21 cellular contexts compared by ENCODE assay signal in the genomic region with DNA sequence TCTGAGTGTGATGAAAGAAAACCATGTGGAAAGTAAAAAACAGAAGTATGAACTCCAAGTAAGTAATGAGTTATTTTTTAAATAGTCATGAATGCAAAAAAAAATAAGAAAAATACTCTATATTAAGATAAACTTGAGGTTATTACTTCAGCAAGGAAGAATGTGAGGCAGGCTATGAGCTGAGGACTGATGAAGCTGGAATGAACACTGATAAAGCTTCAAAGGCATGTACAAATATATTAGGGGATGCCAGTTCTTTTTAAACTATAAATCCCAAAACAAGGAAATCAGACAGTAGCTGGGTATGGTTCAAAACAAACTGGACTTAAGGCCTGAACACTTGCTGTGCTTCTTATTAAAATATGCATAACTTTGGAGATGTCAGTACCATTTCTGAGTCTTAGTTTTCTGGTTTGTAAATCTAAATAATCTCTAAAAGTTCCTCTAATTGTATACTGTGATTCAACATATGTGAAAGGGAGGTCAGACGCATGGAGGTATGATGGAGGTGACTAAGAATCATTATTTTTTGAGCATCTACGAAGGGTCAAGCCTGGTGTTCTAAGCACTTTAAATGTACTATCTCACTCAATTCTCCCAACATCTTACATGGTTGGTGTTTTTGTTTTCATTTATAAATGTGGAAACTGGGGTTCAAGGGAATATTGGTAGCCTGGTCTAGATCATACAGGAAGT. TPM values are rescaled to one million over a fixed set of nuclear protein-coding genes. Genes with fewer than 3 reads are reported as not detected.
DNase-seq lines count a peak whose midpoint lies in the region; ATAC-seq and TF ChIP-seq lines count a peak whose summit lies in the region.
"Had no signal": no experiment of that assay in that cellular context is flagged by ENCODE, and none has a peak within 500 bp of the region (broad histone marks: within the 10 kb centered on the region; RNA-seq: fewer than 3 reads in every experiment).

No MANE protein-coding gene starts in this region.

- peak overlapping the region; percentile 32 for H3K27ac ChIP-seq in mesenchymal stem cell (ENCODE audit: low read length, poor library complexity, severe bottlenecking)
- H3K27ac ChIP-seq: colonic mucosa, PC-9, sigmoid colon had no signal

- H3K14ac ChIP-seq in mesenchymal stem cell (ENCODE audit: low read length in 2 of 2) = no peak overlapping the region

- H3K4me3 ChIP-seq in cardiac fibroblast (replicated peaks in 1 of 2; ENCODE audit: low read depth in 2 of 2, low read length in 2 of 2) (no peak overlapping the region), mesenchymal stem cell (ENCODE audit: insufficient read depth in 1 of 2, low read depth in 1 of 2, low read length in 2 of 2) (peak overlapping the region in 1 of 2 experiments; percentile 34), BE2C (ENCODE audit: low read depth, low read length) (no peak overlapping the region)
- H3K4me3 ChIP-seq: colonic mucosa, GM23338, PC-9, sigmoid colon had no signal

- no peak overlapping the region for H2AFZ ChIP-seq in mesenchymal stem cell (ENCODE audit: low read depth, low read length)
- H2AFZ ChIP-seq: GM23338, PC-9 had no signal

- H2BK15ac ChIP-seq in mesenchymal stem cell (ENCODE audit: low read depth, poor library complexity, severe bottlenecking) = no peak overlapping the region

- H3K36me3 ChIP-seq in mesenchymal stem cell (ENCODE audit: control insufficient read depth in 1 of 2, insufficient read depth in 2 of 2, low read depth in 1 of 2, low read length in 2 of 2) = no peaks in the 10 kb centered on the region
- H3K36me3 ChIP-seq in BE2C = no peaks in the 10 kb centered on the region
- H3K36me3 ChIP-seq: colonic mucosa, sigmoid colon had no signal

- H4K91ac ChIP-seq in mesenchymal stem cell (ENCODE audit: low read length) = no peak overlapping the region

- no peak overlapping the region for H3K4me2 ChIP-seq in mesenchymal stem cell (ENCODE audit: low read length, poor library complexity, severe bottlenecking)
- H3K4me2 ChIP-seq: GM23338, PC-9 had no signal

- no peak for TF ChIP-seq CTCF in HFFc6 (IDR thresholded peaks at IDR 0.05)
- TF ChIP-seq CTCF in cardiac fibroblast (IDR thresholded peaks at IDR 0.05; ENCODE audit: low read depth, low read length) = no peak
- no peak for TF ChIP-seq CTCF in BE2C (IDR thresholded peaks at IDR 0.05; ENCODE audit: low read depth, low read length)

- peak overlapping the region; percentile 37 for H3K9ac ChIP-seq in mesenchymal stem cell (ENCODE audit: low read length)

- peak overlapping the region; percentile 17; the same call in 1 of the 2 replicates for H3K27ac Mint-ChIP-seq in HFFc6
- no peak overlapping the region for H3K27ac Mint-ChIP-seq in stimulated activated naive CD8-positive, alpha-beta T cell treated with anti-CD3 and anti-CD28 coated beads, Interleukin-15, amount 100 ng/mL, for 72 hours
- H3K27ac Mint-ChIP-seq: GM23338 had no signal

- peaks cover 9% of the 10 kb centered on the region for H3K9me3 Mint-ChIP-seq in HFFc6
- H3K9me3 Mint-ChIP-seq in stimulated activated naive CD8-positive, alpha-beta T cell treated with anti-CD3 and anti-CD28 coated beads, Interleukin-15, amount 100 ng/mL, for 72 hours = no peaks in the 10 kb centered on the region
- H3K9me3 Mint-ChIP-seq: GM23338 had no signal

- no peak overlapping the region for H2AK5ac ChIP-seq in mesenchymal stem cell (ENCODE audit: low read length, severe bottlenecking)

- no peak for ATAC-seq in stimulated activated naive CD8-positive, alpha-beta T cell treated with anti-CD3 and anti-CD28 coated beads, Interleukin-15, amount 100 ng/mL, for 72 hours
- ATAC-seq: GM23338 had no signal

- H4K8ac ChIP-seq in mesenchymal stem cell (ENCODE audit: low read length) = no peak overlapping the region

- H3K18ac ChIP-seq in mesenchymal stem cell (ENCODE audit: low read depth in 1 of 2, low read length in 2 of 2) = no peak overlapping the region

- H3K27me3 Mint-ChIP-seq in HFFc6 (ENCODE audit: insufficient read depth) = no peaks in the 10 kb centered on the region
- H3K27me3 Mint-ChIP-seq in stimulated activated naive CD8-positive, alpha-beta T cell treated with anti-CD3 and anti-CD28 coated beads, Interleukin-15, amount 100 ng/mL, for 72 hours = peaks cover 50% of the 10 kb centered on the region

- H3K4me1 ChIP-seq in mesenchymal stem cell (ENCODE audit: control insufficient read depth, insufficient read depth, low read depth, low read length) = no peaks in the 10 kb centered on the region
- no peaks in the 10 kb centered on the region for H3K4me1 ChIP-seq in BE2C
- H3K4me1 ChIP-seq: colonic mucosa, sigmoid colon had no signal

- 0 out of 2 replicates have a peak overlapping the region, but pooled peaks have one; percentile 36 for H3K4me3 Mint-ChIP-seq in HFFc6
- no peak overlapping the region for H3K4me3 Mint-ChIP-seq in stimulated activated naive CD8-positive, alpha-beta T cell treated with anti-CD3 and anti-CD28 coated beads, Interleukin-15, amount 100 ng/mL, for 72 hours
- H3K4me3 Mint-ChIP-seq: GM23338 had no signal

- H2BK120ac ChIP-seq in mesenchymal stem cell (ENCODE audit: low read depth, low read length) = no peak overlapping the region

- peaks cover 24% of the 10 kb centered on the region; the same call in 1 of the 2 replicates for H3K4me1 Mint-ChIP-seq in HFFc6 (ENCODE audit: low read depth)
- H3K4me1 Mint-ChIP-seq in stimulated activated naive CD8-positive, alpha-beta T cell treated with anti-CD3 and anti-CD28 coated beads, Interleukin-15, amount 100 ng/mL, for 72 hours = no peaks in the 10 kb centered on the region
- H3K4me1 Mint-ChIP-seq: GM23338 had no signal

- no peaks in the 10 kb centered on the region for H3K36me3 Mint-ChIP-seq in HFFc6 (ENCODE audit: low read depth)

- no peak overlapping the region for H2BK12ac ChIP-seq in mesenchymal stem cell (ENCODE audit: low read length in 2 of 2)

- H2BK5ac ChIP-seq in mesenchymal stem cell (ENCODE audit: low read depth, low read length, poor library complexity, severe bottlenecking) = no peak overlapping the region

- no peaks in the 10 kb centered on the region for H3K27me3 ChIP-seq in mesenchymal stem cell (ENCODE audit: control insufficient read depth in 1 of 2, insufficient read depth in 1 of 2, low read length in 2 of 2)
- H3K27me3 ChIP-seq in BE2C = no peaks in the 10 kb centered on the region
- H3K27me3 ChIP-seq: colonic mucosa, sigmoid colon had no signal

- H3K9me3 ChIP-seq in mesenchymal stem cell (ENCODE audit: control insufficient read depth, low read length) (no peaks in the 10 kb centered on the region), BE2C (no peaks in the 10 kb centered on the region)
- H3K9me3 ChIP-seq: colonic mucosa, sigmoid colon had no signal

- H3K4ac ChIP-seq in mesenchymal stem cell (ENCODE audit: low read depth in 1 of 2, low read length in 2 of 2) = no peak overlapping the region

- no peaks in the 10 kb centered on the region for H3K79me1 ChIP-seq in mesenchymal stem cell (replicated peaks; ENCODE audit: low read length, poor library complexity, severe bottlenecking)

- DNase-seq in AG08395 (ENCODE audit: low spot score) (peak; percentile 48), HFFc6 (peak; percentile 40), cardiac fibroblast (ENCODE audit: low read depth in 2 of 2) (peak; percentile 31 to 73), mesenchymal stem cell (no peak), NCI-H146 treated with DMSO at 0.1 percent for 48 hours (lab: John Stamatoyannopoulos, UW; ENCODE audit: unreplicated experiment) (no peak), NCI-H1417 (lab: John Stamatoyannopoulos, UW) (no peak), BE2C (no peak)
- DNase-seq in stimulated activated naive CD8-positive, alpha-beta T cell treated with anti-CD3 and anti-CD28 coated beads, Interleukin-15, amount 100 ng/mL, for 72 hours = no peak
- DNase-seq: activated CD4-positive, CD25-positive, alpha-beta regulatory T cell treated with anti-CD3 and anti-CD28 coated beads, Interleukin-2, amount 50 U/mL, for 72 hours; colonic mucosa; KG1; NCI-H1092 treated with DMSO at 0.1 percent for 48 hours; NCI-H2171; NCI-H774; occipital lobe; PC-9; sigmoid colon; stimulated activated CD4-positive, alpha-beta T cell treated with anti-CD3 and anti-CD28 coated beads, Interleukin-2, amount 100 ng/mL, for 24 hours; T1000 had no signal

- no peak overlapping the region for H3K23ac ChIP-seq in mesenchymal stem cell (ENCODE audit: low read length in 2 of 2)

- WGBS in mesenchymal stem cell = no CpG with 5 or more reads among the region's 2 CpGs

RNA-seq across cellular contexts. Expression of gene COL6A6, which starts 59.7 kb away (rescaled TPM):
- total RNA-seq in HFFc6 (2021; fragmentation: NEBNext Ultra II Directional; extraction: Animal tissue kit (Norgen Biotek cat#: 25700)) = under 1 TPM in 2 of 6 experiments, not detected in 4; 0.02 to 0.16 TPM
- polyA plus RNA-seq in mesenchymal stem cell (2013, experiment 1 of 2) = not detected
- not detected for polyA plus RNA-seq in mesenchymal stem cell (2013, experiment 2 of 2)
- polyA plus RNA-seq in BE2C (2012; ENCODE audit: insufficient read depth, insufficient read length, low read depth) = 0.22 TPM
- total RNA-seq: activated CD8-positive, alpha-beta memory T cell treated with anti-CD3 and anti-CD28 coated beads for 36 hours; colonic mucosa; PC-9 had no signal

Comparison
In these comparisons a context has a peak if more than half of its experiments do, and no peak if none do; other contexts are left out.
1. DNase-seq: peak in AG08395 (single experiment), HFFc6 (single experiment) and cardiac fibroblast (2 of 2); none in mesenchymal stem cell (single experiment), stimulated activated naive CD8-positive, alpha-beta T cell treated with anti-CD3 and anti-CD28 coated beads, Interleukin-15, amount 100 ng/mL, for 72 hours (0 of 2), NCI-H146 treated with DMSO at 0.1 percent for 48 hours (single experiment), NCI-H1417 (0 of 3) and BE2C (single experiment).